ENCODE assay signal across 8 cellular contexts in genomic region chr16:84699712-84700517, GRCh38. TPM values are rescaled to one million over a fixed set of nuclear protein-coding genes. Genes with fewer than 3 reads are reported as not detected.
DNase-seq lines count a peak whose midpoint lies in the region; ATAC-seq, FAIRE-seq and TF ChIP-seq lines count a peak whose summit lies in the region.

Gene USP10 (plus strand): TSS chr16:84700000. CDS start chr16:84700091, 91 bp downstream.

- no peak for TF ChIP-seq CTCF in GM12864 (IDR thresholded peaks at IDR 0.05; ENCODE audit: low read depth, low read length, missing control alignments)

- peak within 1 kb of the TSS; percentile 93 for H3K27ac Mint-ChIP-seq in T-helper 17 cell

- peak within 1 kb of the TSS; percentile 95 for H3K4me3 Mint-ChIP-seq in T-helper 17 cell

- no peaks in the 10 kb centered on the region for H3K36me3 Mint-ChIP-seq in T-helper 17 cell (ENCODE audit: low read depth)

- under 1% methylated on average over 106 of the region's 106 CpGs for WGBS in right cardiac atrium

- no peaks in the 10 kb centered on the region for H3K27me3 Mint-ChIP-seq in T-helper 17 cell

- intact Hi-C loops in right cardiac atrium (cut with DNase I), result no loop called here

- FAIRE-seq in urothelium cell line (lab: Jason Lieb, UNC), result peak; percentile 77

- no peaks in the 10 kb centered on the region for H3K27me3 ChIP-seq in right cardiac atrium (ENCODE audit: control insufficient read depth, insufficient read depth)

- ATAC-seq in HG02571 (IDR thresholded peaks at IDR 0.05; ENCODE audit: unreplicated experiment) (peak; percentile 73), T-helper 17 cell (peak; percentile 86), right cardiac atrium (peak; percentile 88 to 91)

- no peaks in the 10 kb centered on the region for H3K9me3 ChIP-seq in T-helper 17 cell (ENCODE audit: control insufficient read depth, low read length, poor library complexity, severe bottlenecking)
- no peaks in the 10 kb centered on the region for H3K9me3 ChIP-seq in right cardiac atrium (ENCODE audit: control insufficient read depth, low read length)

- DNase-seq in GM12864 (ENCODE audit: low read depth), result no peak
- DNase-seq in NCI-H1105 (lab: John Stamatoyannopoulos, UW), result peak; percentile 63
- DNase-seq in T-helper 17 cell, result peak; percentile 84 to 90 (median 86)
- DNase-seq in amniotic stem cell (lab: John Stamatoyannopoulos, UW), result peak; percentile 64
- peak; percentile 81 to 94 (median 92) for DNase-seq in right cardiac atrium
- DNase-seq in putamen (ENCODE audit: low spot score), result peak; percentile 70
- DNase-seq in urothelium cell line (ENCODE audit: low spot score), result peak; percentile 99

- peak within 1 kb of the TSS; percentile 49 for H3K27ac ChIP-seq in right cardiac atrium (ENCODE audit: low read length)

- no peaks in the 10 kb centered on the region for H3K4me1 ChIP-seq in right cardiac atrium (ENCODE audit: control insufficient read depth, insufficient read depth, low read length)

- H3K4me3 ChIP-seq in GM12864 (ENCODE audit: low read depth, low read length) (peak within 1 kb of the TSS; percentile 70), right cardiac atrium (ENCODE audit: low read length) (peak within 1 kb of the TSS; percentile 87)

- H3K4me1 Mint-ChIP-seq in T-helper 17 cell, result peaks cover 22% of the 10 kb centered on the region

RNA-seq across cellular contexts. Expression of gene USP10, which starts in this region (rescaled TPM):
- 100 to 1,000 TPM; 169 to 221 TPM for total RNA-seq in T-helper 17 cell
- 10 to 100 TPM; 45.5 to 66.5 (median 62.9) TPM for total RNA-seq in right cardiac atrium
- polyA plus RNA-seq in right cardiac atrium, result 25.8 TPM
